1 cellular context compared by ENCODE assay signal in genomic region chrX:15335135-15336022, GRCh38.
A peak's percentile ranks its signal among the peaks of the same experiment; 100 is the strongest.
TF ChIP-seq lines count a peak whose summit lies in the region.

PIGA (minus strand) TSS chrX:15335523; CDS start chrX:15331930, 3,593 bp downstream.

TF ChIP-seq in SK-N-SH, 30 proteins besides CTCF, POLR2A, EP300 and RAD21 (continued from another document):
- TF ChIP-seq REST (IDR thresholded peaks at IDR 0.05; ENCODE audit: low read depth, low read length) (no peak), FOXJ3 (CRISPR knock-in tag; IDR thresholded peaks at IDR 0.05) (no peak), JUND (IDR thresholded peaks at IDR 0.05) (no peak), MXI1 (IDR thresholded peaks at IDR 0.05; ENCODE audit: low read depth, low read length) (peak; percentile 89), SMC3 (IDR thresholded peaks at IDR 0.05; ENCODE audit: low read depth, low read length) (no peak), RFX5 (IDR thresholded peaks at IDR 0.05; ENCODE audit: low read length) (no peak), NRF1 (IDR thresholded peaks at IDR 0.05; ENCODE audit: low read depth, low read length) (peak; percentile 86), TCF12 (IDR thresholded peaks at IDR 0.05) (no peak)
